ENCODE assay signal across 12 cellular contexts in the genomic region with DNA sequence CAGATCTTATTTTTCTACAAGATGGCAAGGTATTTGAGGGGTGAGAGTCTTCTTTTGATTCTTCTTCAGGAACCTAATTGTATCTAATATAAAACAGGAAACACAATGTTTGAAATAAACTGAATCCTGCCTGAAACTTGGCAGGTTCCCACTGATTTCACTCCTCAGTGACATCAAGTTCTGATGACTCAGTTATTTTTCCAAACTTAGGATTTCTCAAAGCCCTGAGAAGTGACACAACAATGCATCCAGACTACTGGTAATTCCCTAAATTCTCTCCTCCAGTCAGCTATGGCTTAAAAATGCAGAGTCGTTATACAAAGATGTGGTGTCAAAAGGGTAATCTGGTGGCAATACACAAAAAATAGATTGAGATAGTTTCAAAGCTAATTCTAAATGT.
A peak's percentile ranks its signal among the peaks of the same experiment; 100 is the strongest.
DNase-seq lines count a peak whose midpoint lies in the region; ATAC-seq, FAIRE-seq and TF ChIP-seq lines count a peak whose summit lies in the region.
"Had no signal": no experiment of that assay in that cellular context is flagged by ENCODE, and none has a peak within 500 bp of the region (broad histone marks: within the 10 kb centered on the region; RNA-seq: fewer than 3 reads in every experiment).

No MANE protein-coding gene starts in this region.

- CTCF ChIA-PET in A673 (lab: Charles Lee) = no interaction called here

- intact Hi-C loops in testis (cut with DNase I; ENCODE audit: low total_unique reads) (no loop called here), A673 (cut with micrococcal nuclease; ENCODE audit: unreplicated experiment) (no loop called here)

- H3K4me3 ChIP-seq in bronchial epithelial cell (ENCODE audit: low read depth, low read length) = no peak overlapping the region
- no peak overlapping the region for H3K4me3 ChIP-seq in testis
- no peak overlapping the region for H3K4me3 ChIP-seq in A673 (ENCODE audit: low read depth, low read length, poor library complexity, severe bottlenecking)
- H3K4me3 ChIP-seq: lower lobe of right lung had no signal

- no TSS peak for BruUV-seq in A673 (replicated peaks; lab: Mats Ljungman, UMichigan)

- in situ Hi-C loops in GM13977 (cut with MboI; ENCODE audit: low pct_unique_long_range_greater_than_20kb, low sequenced_read_pairs, unreplicated experiment) = no loop called here

- no peak for TF ChIP-seq POLR2A in testis (IDR thresholded peaks at IDR 0.05)

- no peak for ATAC-seq in HG03025 (IDR thresholded peaks at IDR 0.05; ENCODE audit: low FRiP score, unreplicated experiment)
- ATAC-seq: lower lobe of right lung had no signal

- DNase-seq in HTR-8/SVneo (ENCODE audit: insufficient read length, low spot score) (peak; percentile 20), bronchial epithelial cell (ENCODE audit: low read depth) (peak; percentile 80), iris pigment epithelial cell (ENCODE audit: low read depth) (peak; percentile 79), testis (peak; percentile 24), GM13977 (ENCODE audit: low spot score) (no peak), A673 (ENCODE audit: low spot score) (no peak)
- DNase-seq: activated T-cell treated with anti-CD3 and anti-CD28 coated beads, Interleukin-2, amount 50 U/mL, for 48 hours; effector memory CD4-positive, alpha-beta T cell; KG1; lower lobe of right lung; NCI-H510A treated with DMSO at 0.1 percent for 48 hours had no signal

- H3K9me3 ChIP-seq in testis (no peaks in the 10 kb centered on the region), A673 (ENCODE audit: low read depth, low read length, poor library complexity, severe bottlenecking) (no peaks in the 10 kb centered on the region)
- H3K9me3 ChIP-seq: lower lobe of right lung had no signal

- H3K36me3 ChIP-seq in bronchial epithelial cell (ENCODE audit: control insufficient read depth, insufficient read depth, low read length) = no peaks in the 10 kb centered on the region
- H3K36me3 ChIP-seq in testis (ENCODE audit: low read depth, missing control alignments) = no peaks in the 10 kb centered on the region
- H3K36me3 ChIP-seq in A673 (ENCODE audit: insufficient read depth, low read length, poor library complexity, severe bottlenecking) = no peaks in the 10 kb centered on the region
- H3K36me3 ChIP-seq: lower lobe of right lung had no signal

- H3K27ac ChIP-seq in testis (peak overlapping the region in 1 of 2 donors; percentile 11), A673 (ENCODE audit: low read depth, low read length, poor library complexity, severe bottlenecking) (no peak overlapping the region)
- H3K27ac ChIP-seq: lower lobe of right lung had no signal

- no peak for TF ChIP-seq CTCF in bronchial epithelial cell (IDR thresholded peaks at IDR 0.05; ENCODE audit: insufficient read depth, low read length, severe bottlenecking)
- TF ChIP-seq CTCF in testis (IDR thresholded peaks at IDR 0.05) = no peak
- no peak for TF ChIP-seq CTCF in GM13977 (IDR thresholded peaks at IDR 0.05; ENCODE audit: extremely low read depth, insufficient read depth, missing control alignments)
- TF ChIP-seq CTCF in A673 (conservative IDR thresholded peaks at IDR 0.05; ENCODE audit: low read depth, low read length) = no peak

- H3K27me3 ChIP-seq in bronchial epithelial cell (ENCODE audit: control insufficient read depth, insufficient read depth, low read length) (no peaks in the 10 kb centered on the region), testis (no peaks in the 10 kb centered on the region), A673 (replicated peaks; ENCODE audit: insufficient read depth, low read depth, low read length, poor library complexity) (no peaks in the 10 kb centered on the region)

- POLR2A ChIA-PET in A673 (lab: Charles Lee; ENCODE audit: low non-redundant PET) = no interaction called here

- 46 to 54% methylated on average over 1 of the region's 1 CpG for WGBS in testis, 2 donors

- H3K4me1 ChIP-seq in testis = no peaks in the 10 kb centered on the region
- no peaks in the 10 kb centered on the region for H3K4me1 ChIP-seq in A673 (ENCODE audit: insufficient read depth, low read length, poor library complexity, severe bottlenecking)

- FAIRE-seq in HTR-8/SVneo (lab: Jason Lieb, UNC) (no peak), bronchial epithelial cell (lab: Jason Lieb, UNC) (no peak)

Comparison
In these comparisons a context has a peak if more than half of its experiments do, and no peak if none do; other contexts are left out.
1. DNase-seq: peak in HTR-8/SVneo (single experiment), bronchial epithelial cell (single experiment), iris pigment epithelial cell (single experiment) and testis (single experiment); none in GM13977 (single experiment) and A673 (single experiment).